ENCODE assay signal across 11 cellular contexts in the genomic region with DNA sequence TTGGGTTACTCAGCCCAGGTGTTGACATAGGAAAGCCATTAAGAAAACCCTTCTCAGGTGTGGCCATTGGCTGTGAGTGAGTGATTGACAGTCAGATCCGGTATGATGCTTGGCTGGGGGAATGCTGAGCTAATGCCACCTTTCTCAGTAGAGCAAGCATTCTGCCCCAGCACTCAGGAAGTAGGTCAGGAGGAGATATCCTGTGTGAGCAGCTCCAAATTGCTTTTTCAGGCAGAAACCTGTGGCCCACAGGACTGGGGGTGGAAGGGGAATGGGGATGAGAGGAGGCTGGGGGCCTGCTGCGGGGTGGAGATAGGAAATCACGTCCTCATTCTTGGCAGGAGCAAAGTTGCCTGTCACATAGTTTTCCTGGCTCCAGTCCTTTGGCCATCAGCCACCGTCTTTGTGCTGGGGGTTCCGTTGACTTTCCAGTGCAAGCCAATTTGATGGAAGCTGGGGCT. TPM values are rescaled to one million over a fixed set of nuclear protein-coding genes. Genes with fewer than 3 reads are reported as not detected.
A peak's percentile ranks its signal among the peaks of the same experiment; 100 is the strongest.
DNase-seq lines count a peak whose midpoint lies in the region; ATAC-seq and TF ChIP-seq lines count a peak whose summit lies in the region.
"Had no signal": no experiment of that assay in that cellular context is flagged by ENCODE, and none has a peak within 500 bp of the region (broad histone marks: within the 10 kb centered on the region; RNA-seq: fewer than 3 reads in every experiment).

No MANE protein-coding gene starts in this region.

- H3K4me3 Mint-ChIP-seq in endodermal cell: no peak overlapping the region

- H3K9me3 ChIP-seq in endodermal cell (ENCODE audit: control insufficient read depth, low read length): no peaks in the 10 kb centered on the region
- no peaks in the 10 kb centered on the region for H3K9me3 ChIP-seq in right lobe of liver
- H3K9me3 ChIP-seq: pancreas had no signal

- no peaks in the 10 kb centered on the region for H3K9me3 Mint-ChIP-seq in endodermal cell

- peak; percentile 32 for DNase-seq in Ammon's horn (ENCODE audit: low spot score)
- DNase-seq in Jurkat, Clone E6-1 (ENCODE audit: low read depth, low spot score): peak; percentile 27
- peak; percentile 81 for DNase-seq in endodermal cell
- peak; percentile 60 to 73 (median 69) for DNase-seq in right lobe of liver
- no peak for DNase-seq in NCI-H2081 (lab: John Stamatoyannopoulos, UW)
- DNase-seq in HuH-7.5 (ENCODE audit: low spot score): no peak
- DNase-seq: activated CD4-positive, alpha-beta T cell treated with anti-CD3 and anti-CD28 coated beads, Interleukin-2, amount 50 U/mL, for 4 hours; pancreas; RPMI8226 had no signal

- H3K27me3 ChIP-seq in endodermal cell (ENCODE audit: control insufficient read depth, insufficient read depth, low read length, poor library complexity, severe bottlenecking) (no peaks in the 10 kb centered on the region), right lobe of liver (no peaks in the 10 kb centered on the region)
- H3K27me3 ChIP-seq: pancreas had no signal

- TF ChIP-seq POLR2A in right lobe of liver (IDR thresholded peaks at IDR 0.05): no peak

- intact Hi-C loops in right lobe of liver (cut with DNase I): no loop called here

- no peaks in the 10 kb centered on the region for H3K4me1 ChIP-seq in endodermal cell (ENCODE audit: control insufficient read depth, insufficient read depth, low read length)
- peaks cover 0 to 42% (median 15%) of the 10 kb centered on the region in 4 donors for H3K4me1 ChIP-seq in right lobe of liver
- H3K4me1 ChIP-seq: pancreas had no signal

- H3K36me3 ChIP-seq in endodermal cell (ENCODE audit: control insufficient read depth, insufficient read depth, low read length) (no peaks in the 10 kb centered on the region), right lobe of liver (no peaks in the 10 kb centered on the region)
- H3K36me3 ChIP-seq: pancreas had no signal

- peak overlapping the region; percentile 56 for H3K27ac Mint-ChIP-seq in endodermal cell

- no peaks in the 10 kb centered on the region for H3K36me3 Mint-ChIP-seq in endodermal cell (ENCODE audit: low read depth)

- ATAC-seq in right lobe of liver: peak; percentile 39 to 47 (median 44)
- no peak for ATAC-seq in HG03342 (IDR thresholded peaks at IDR 0.05; ENCODE audit: unreplicated experiment)
- ATAC-seq in HG02623 (IDR thresholded peaks at IDR 0.05; ENCODE audit: unreplicated experiment): no peak

- H3K27me3 Mint-ChIP-seq in endodermal cell (ENCODE audit: insufficient read depth): no peaks in the 10 kb centered on the region

- H3K4me1 Mint-ChIP-seq in endodermal cell: peaks cover 7% of the 10 kb centered on the region

- no peak overlapping the region for H3K4me3 ChIP-seq in Jurkat, Clone E6-1 (ENCODE audit: low read length)
- no peak overlapping the region for H3K4me3 ChIP-seq in endodermal cell (ENCODE audit: low read length)
- H3K4me3 ChIP-seq in right lobe of liver: no peak overlapping the region
- H3K4me3 ChIP-seq: pancreas had no signal

- 83 to 90% methylated on average over 3 to 5 of the region's 5 CpGs for WGBS in endodermal cell (ENCODE audit: insufficient coverage in 1 of 2, insufficient read length in 1 of 2), 2 experiments
- 3% methylated on average over 5 of the region's 5 CpGs for whole genome bisulfite sequencing in right lobe of liver (ENCODE audit: insufficient coverage, low coverage, low lambda C conversion rate, missing lambda C conversion rate)

- TF ChIP-seq CTCF in endodermal cell (conservative IDR thresholded peaks at IDR 0.05) (no peak), right lobe of liver (IDR thresholded peaks at IDR 0.05) (no peak)

- no peak overlapping the region for H3K27ac ChIP-seq in endodermal cell (ENCODE audit: low read depth, low read length)
- peak overlapping the region in 1 of 3 donors; percentile 9 for H3K27ac ChIP-seq in right lobe of liver
- H3K27ac ChIP-seq: pancreas had no signal

- H3K9ac ChIP-seq in endodermal cell (ENCODE audit: extremely low read depth, low read length, poor library complexity, severe bottlenecking): no peak overlapping the region

RNA-seq across cellular contexts. Expression of a gene that starts 55.7 kb away (rescaled TPM):
- 28.6 TPM for polyA plus RNA-seq in Jurkat, Clone E6-1 (2012; ENCODE audit: insufficient read depth, insufficient read length)
- total RNA-seq in endodermal cell: 1 to 10 TPM in 1 of 2 donors, under 1 TPM in 1; 0.73 to 5.1 TPM
- not detected for polyA plus RNA-seq in endodermal cell (2013, experiment 1 of 2)
- 0.41 TPM for polyA plus RNA-seq in endodermal cell (2013, experiment 2 of 2)
- total RNA-seq in right lobe of liver: 10 to 100 TPM in 3 of 6 experiments, 1 to 10 TPM in 3; 6.4 to 17.7 (median 12.5) TPM

Comparison
In these comparisons a context has a peak if more than half of its experiments do, and no peak if none do; other contexts are left out.
1. DNase-seq: peak in Ammon's horn (single experiment), Jurkat, Clone E6-1 (single experiment), endodermal cell (single experiment) and right lobe of liver (3 of 3); none in NCI-H2081 (0 of 2) and HuH-7.5 (single experiment).
2. ATAC-seq: peak in right lobe of liver (4 of 4); none in HG03342 (single experiment) and HG02623 (single experiment).